In genomic region chr16:69611103-69611640, GRCh38 we compare ENCODE assay signal across 1 cellular context.
TF ChIP-seq lines count a peak whose summit lies in the region.

No MANE protein-coding gene starts in this region.

TF ChIP-seq in HepG2, 621 proteins besides CTCF, POLR2A, EP300 and RAD21:
- no peak for TF ChIP-seq ZFY (CRISPR knock-in tag; IDR thresholded peaks at IDR 0.05)
- no peak for TF ChIP-seq ZNF556 (CRISPR knock-in tag; IDR thresholded peaks at IDR 0.05; ENCODE audit: borderline replicate concordance)
- peak; percentile 32; the same call in 1 of the 2 replicates for TF ChIP-seq MAFF (IDR thresholded peaks at IDR 0.05; ENCODE audit: low read depth, low read length)
- TF ChIP-seq MAFK (conservative IDR thresholded peaks at IDR 0.05 in 1 of 2, IDR thresholded peaks at IDR 0.05 in 1 of 2; ENCODE audit: low read length in 2 of 2): peak; percentile 16 to 38; a peak in 2 of 4 replicates
- no peak for TF ChIP-seq ZBTB44 (CRISPR knock-in tag; IDR thresholded peaks at IDR 0.05)
TF ChIP-seq in HepG2: peak in this region for 2.
